Comparison of ENCODE assay signal across 6 cellular contexts in genomic region chr1:45489379-45489778, GRCh38. TPM values are rescaled to one million over a fixed set of nuclear protein-coding genes. Genes with fewer than 3 reads are reported as not detected.
DNase-seq lines count a peak whose midpoint lies in the region; ATAC-seq and TF ChIP-seq lines count a peak whose summit lies in the region.
"Not testable (repeated sequence)": the region's sequence is repeated elsewhere in the genome, so short reads cannot be mapped to it uniquely, and the experiment has no call there.

No MANE protein-coding gene starts in this region.

- POLR2A ChIA-PET in activated B cell treated with CpG ODN at 0.5 μM for 24 hours (lab: Charles Lee): interaction anchor here (0.6 to 5.0 kb wide), 12 partner anchors 10 to 185 kb away, joined by 3 to 77 read pairs (median 33); partner anchors contain the start of genes CCDC163, HPDL, MMACHC and MUTYH

- H2AFZ ChIP-seq in GM23338: not testable (repeated sequence)

- H3K27ac ChIP-seq in GM23338 (ENCODE audit: low read depth); right atrium auricular region; psoas muscle: not testable (repeated sequence)

- not testable (repeated sequence) for ATAC-seq in GM23338; activated B cell treated with CpG ODN at 0.5 μM for 24 hours (ENCODE audit: low read depth); psoas muscle

- H3F3A ChIP-seq in GM23338 (replicated peaks; ENCODE audit: low read depth): not testable (repeated sequence)

- not testable (repeated sequence) for H3K27ac Mint-ChIP-seq in GM23338; activated naive CD4-positive, alpha-beta T cell treated with anti-CD3 and anti-CD28 coated beads, Interleukin-2, amount 10 ng/mL, durations not matched to agents 7 days and 5 days
- H3K27ac Mint-ChIP-seq in activated B cell treated with CpG ODN at 0.5 μM for 24 hours: peak overlapping the region; percentile 67

- H3K4me3 ChIP-seq in GM23338: peak overlapping the region; percentile 91
- H3K4me3 ChIP-seq in right atrium auricular region: not testable (repeated sequence)
- peak overlapping the region; percentile 93 for H3K4me3 ChIP-seq in psoas muscle

- H3K9me3 Mint-ChIP-seq in GM23338; activated B cell treated with CpG ODN at 0.5 μM for 24 hours; activated naive CD4-positive, alpha-beta T cell treated with anti-CD3 and anti-CD28 coated beads, Interleukin-2, amount 10 ng/mL, durations not matched to agents 7 days and 5 days: not testable (repeated sequence)

- intact Hi-C loops in activated B cell treated with CpG ODN at 0.5 μM for 24 hours (cut with micrococcal nuclease): not testable (repeated sequence)
- intact Hi-C loops in psoas muscle (cut with DNase I): loop anchor here in 1 of 2 donors (5.0 kb wide), 1 partner anchor 47 kb away; no protein-coding TSS in a partner anchor

- not testable (repeated sequence) for TF ChIP-seq CTCF in GM23338 (conservative IDR thresholded peaks at IDR 0.05; ENCODE audit: low read depth in 2 of 2); activated B cell treated with CpG ODN at 0.5 μM for 24 hours (IDR thresholded peaks at IDR 0.05); right atrium auricular region (IDR thresholded peaks at IDR 0.05); psoas muscle (IDR thresholded peaks at IDR 0.05)

- H3K9me2 ChIP-seq in GM23338 (ENCODE audit: insufficient read depth): not testable (repeated sequence)

- peak overlapping the region; percentile 100 for H3K4me2 ChIP-seq in GM23338

- H3K27me3 ChIP-seq in GM23338 (ENCODE audit: insufficient read depth); right atrium auricular region; psoas muscle (ENCODE audit: insufficient read depth in 3 of 3, low read length in 2 of 3): not testable (repeated sequence)

- CTCF ChIA-PET in activated B cell treated with CpG ODN at 0.5 μM for 24 hours (lab: Charles Lee): interaction anchor here (1.1 to 9.3 kb wide), 3 partner anchors 10 to 189 kb away, joined by 3 to 326 read pairs (median 4); partner anchors contain the start of genes CCDC163 and MMACHC
- CTCF ChIA-PET in activated naive CD4-positive, alpha-beta T cell treated with anti-CD3 and anti-CD28 coated beads, Interleukin-2, amount 10 ng/mL, durations not matched to agents 7 days and 5 days (lab: Charles Lee): interaction anchor here (0.7 to 7.8 kb wide), 3 partner anchors 9 to 131 kb away, joined by 3 to 159 read pairs (median 5); no protein-coding TSS in a partner anchor

- H3K36me3 ChIP-seq in GM23338 (ENCODE audit: insufficient read depth); right atrium auricular region; psoas muscle (ENCODE audit: insufficient read depth in 1 of 2, low read depth in 1 of 2): not testable (repeated sequence)

- not testable (repeated sequence) for H4K20me1 ChIP-seq in GM23338 (replicated peaks; ENCODE audit: insufficient read depth)

- H3K9me3 ChIP-seq in right atrium auricular region, psoas muscle: not testable (repeated sequence)

- not testable (repeated sequence) for H3K4me1 Mint-ChIP-seq in GM23338; activated naive CD4-positive, alpha-beta T cell treated with anti-CD3 and anti-CD28 coated beads, Interleukin-2, amount 10 ng/mL, durations not matched to agents 7 days and 5 days
- peaks cover 12% of the 10 kb centered on the region for H3K4me1 Mint-ChIP-seq in activated B cell treated with CpG ODN at 0.5 μM for 24 hours

- 70 to 79% (median 75%) methylated on average over 14 of the region's 14 CpGs for WGBS in psoas muscle, 3 donors

- H3K4me3 Mint-ChIP-seq in GM23338, activated B cell treated with CpG ODN at 0.5 μM for 24 hours: not testable (repeated sequence)
- peak overlapping the region; percentile 31 for H3K4me3 Mint-ChIP-seq in activated naive CD4-positive, alpha-beta T cell treated with anti-CD3 and anti-CD28 coated beads, Interleukin-2, amount 10 ng/mL, durations not matched to agents 7 days and 5 days

- not testable (repeated sequence) for H3K27me3 Mint-ChIP-seq in GM23338 (ENCODE audit: insufficient read depth, low read depth, poor library complexity); activated B cell treated with CpG ODN at 0.5 μM for 24 hours; activated naive CD4-positive, alpha-beta T cell treated with anti-CD3 and anti-CD28 coated beads, Interleukin-2, amount 10 ng/mL, durations not matched to agents 7 days and 5 days

- H3K79me2 ChIP-seq in GM23338 (replicated peaks; ENCODE audit: insufficient read depth): peaks cover 26% of the 10 kb centered on the region

- not testable (repeated sequence) for H3K4me1 ChIP-seq in GM23338 (ENCODE audit: insufficient read depth); right atrium auricular region
- H3K4me1 ChIP-seq in psoas muscle: peaks cover 19% of the 10 kb centered on the region

- DNase-seq in GM23338 (ENCODE audit: low spot score); activated B cell treated with CpG ODN at 0.5 μM for 24 hours; activated naive CD4-positive, alpha-beta T cell treated with anti-CD3 and anti-CD28 coated beads, Interleukin-2, amount 10 ng/mL, durations not matched to agents 7 days and 5 days; psoas muscle: not testable (repeated sequence)
- peak; percentile 48 for DNase-seq in right atrium auricular region (ENCODE audit: low spot score)
- peak; percentile 64 for DNase-seq in stimulated activated naive CD4-positive, alpha-beta T cell treated with Interleukin-2 at 50 U/mL for 16 hours (lab: John Stamatoyannopoulos, UW)

- not testable (repeated sequence) for H3K36me3 Mint-ChIP-seq in GM23338 (ENCODE audit: low read depth); activated naive CD4-positive, alpha-beta T cell treated with anti-CD3 and anti-CD28 coated beads, Interleukin-2, amount 10 ng/mL, durations not matched to agents 7 days and 5 days
- H3K36me3 Mint-ChIP-seq in activated B cell treated with CpG ODN at 0.5 μM for 24 hours (ENCODE audit: low read depth): peaks cover 11% of the 10 kb centered on the region

RNA-seq across cellular contexts. Expression of gene TESK2, which starts 1.6 kb away (rescaled TPM):
- 11.4 and 14.0 TPM in 2 replicates for total RNA-seq in GM23338 (2014; rRNA removed; shearing (Covaris generic))
- polyA plus RNA-seq in GM23338 (2016; fragmentation: Nextera tagmentation; extraction: Ambion mirVana): 5.2 and 6.0 TPM in 2 replicates
- total RNA-seq in activated B cell treated with CpG ODN at 0.5 μM for 24 hours: 11.7 and 12.2 TPM in 2 replicates
- 1 to 10 TPM; 2.8 to 3.5 TPM for total RNA-seq in right atrium auricular region
- total RNA-seq in psoas muscle: 1 to 10 TPM; 1.9 to 5.0 (median 2.3) TPM
- polyA plus RNA-seq in psoas muscle: 1 to 10 TPM in 2 of 3 donors, under 1 TPM in 1; 0.73 to 4.3 (median 2.0) TPM

RNA-seq across cellular contexts. Expression of gene CCDC163, which starts 10.5 kb away (rescaled TPM):
- 1.2 and 1.6 TPM in 2 replicates for total RNA-seq in GM23338 (2014; rRNA removed; shearing (Covaris generic))
- polyA plus RNA-seq in GM23338 (2016; fragmentation: Nextera tagmentation; extraction: Ambion mirVana) (4.5 and 4.6 TPM in 2 replicates), psoas muscle (under 1 TPM; 0.69 to 0.82 (median 0.69) TPM)
- total RNA-seq in activated B cell treated with CpG ODN at 0.5 μM for 24 hours (1.1 TPM in 2 replicates), right atrium auricular region (1 to 10 TPM; 1.4 to 1.9 TPM), psoas muscle (under 1 TPM; 0.25 to 0.64 (median 0.44) TPM)

RNA-seq across cellular contexts. Expression of gene MMACHC, which starts 10.7 kb away (rescaled TPM):
- 3.0 and 3.7 TPM in 2 replicates for total RNA-seq in GM23338 (2014; rRNA removed; shearing (Covaris generic))
- polyA plus RNA-seq in GM23338 (2016; fragmentation: Nextera tagmentation; extraction: Ambion mirVana): 4.6 and 4.9 TPM in 2 replicates
- total RNA-seq in activated B cell treated with CpG ODN at 0.5 μM for 24 hours: 3.6 and 5.1 TPM in 2 replicates
- 10 to 100 TPM in 1 of 2 donors, 1 to 10 TPM in 1; 9.8 to 13.7 TPM for total RNA-seq in right atrium auricular region
- 10 to 100 TPM in 1 of 4 donors, 1 to 10 TPM in 3; 3.6 to 14.9 (median 6.7) TPM for total RNA-seq in psoas muscle
- polyA plus RNA-seq in psoas muscle: 1 to 10 TPM; 2.3 to 9.3 (median 3.8) TPM

RNA-seq across cellular contexts. Expression of gene PRDX1, which starts 32.3 kb away (rescaled TPM):
- 1,070 and 1,109 TPM in 2 replicates for total RNA-seq in GM23338 (2014; rRNA removed; shearing (Covaris generic))
- polyA plus RNA-seq in GM23338 (2016; fragmentation: Nextera tagmentation; extraction: Ambion mirVana): 2,149 and 2,351 TPM in 2 replicates
- total RNA-seq in activated B cell treated with CpG ODN at 0.5 μM for 24 hours: 351 and 413 TPM in 2 replicates
- total RNA-seq in right atrium auricular region: 100 to 1,000 TPM; 371 to 655 TPM
- 100 to 1,000 TPM; 354 to 642 (median 440) TPM for total RNA-seq in psoas muscle
- polyA plus RNA-seq in psoas muscle: 1,000 to 10,000 TPM in 1 of 3 donors, 100 to 1,000 TPM in 2; 524 to 1,179 (median 653) TPM
